ENCODE assay signal across 15 cellular contexts in genomic region chr4:139522457-139522856, GRCh38. TPM values are rescaled to one million over a fixed set of nuclear protein-coding genes. Genes with fewer than 3 reads are reported as not detected.
A peak's percentile ranks its signal among the peaks of the same experiment; 100 is the strongest.
DNase-seq lines count a peak whose midpoint lies in the region; ATAC-seq and TF ChIP-seq lines count a peak whose summit lies in the region.
"Had no signal": no experiment of that assay in that cellular context is flagged by ENCODE, and none has a peak within 500 bp of the region (broad histone marks: within the 10 kb centered on the region; RNA-seq: fewer than 3 reads in every experiment).

No MANE protein-coding gene starts in this region.

- no peaks in the 10 kb centered on the region for H3K79me2 ChIP-seq in smooth muscle cell (ENCODE audit: low read depth)

- H3K4me3 Mint-ChIP-seq in neural crest cell = peak overlapping the region; percentile 10
- H3K4me3 Mint-ChIP-seq: nephron progenitor cell had no signal

- WGBS in smooth muscle cell (ENCODE audit: low lambda C conversion rate) = 89% methylated on average over 4 of the region's 4 CpGs

- H3K36me3 ChIP-seq in smooth muscle cell (ENCODE audit: low read depth) = peaks cover 4% of the 10 kb centered on the region

- no peaks in the 10 kb centered on the region for H3K27me3 ChIP-seq in smooth muscle cell (ENCODE audit: low read depth)
- H3K27me3 ChIP-seq: BLaER1 treated with 17β-estradiol and CSF1 and Interleukin-3, amounts not matched to agents 10 nM and 100 nM had no signal

- H3K4me2 ChIP-seq in smooth muscle cell = no peak overlapping the region
- H3K4me2 ChIP-seq: BLaER1 treated with 17β-estradiol and CSF1 and Interleukin-3, amounts not matched to agents 10 nM and 100 nM had no signal

- no peaks in the 10 kb centered on the region for H3K9me3 Mint-ChIP-seq in neural crest cell
- H3K9me3 Mint-ChIP-seq: nephron progenitor cell had no signal

- H3K27ac Mint-ChIP-seq in neural crest cell (ENCODE audit: unreplicated experiment) = no peak overlapping the region
- H3K27ac Mint-ChIP-seq: nephron progenitor cell had no signal

- no peaks in the 10 kb centered on the region for H3K4me1 ChIP-seq in smooth muscle cell (ENCODE audit: low read depth)
- H3K4me1 ChIP-seq: lower lobe of right lung had no signal

- H3K27ac ChIP-seq in VCaP (peak overlapping the region; percentile 7; the same call in 1 of the 2 replicates), smooth muscle cell (ENCODE audit: low read depth) (no peak overlapping the region)
- H3K27ac ChIP-seq: epithelial cell of prostate, lower lobe of right lung had no signal

- H3K9ac ChIP-seq in smooth muscle cell (ENCODE audit: low read depth) = no peak overlapping the region
- H3K9ac ChIP-seq: BLaER1 treated with 17β-estradiol and CSF1 and Interleukin-3, amounts not matched to agents 10 nM and 100 nM had no signal

- no peak overlapping the region for H2AFZ ChIP-seq in smooth muscle cell (ENCODE audit: low read depth)

- no peaks in the 10 kb centered on the region for H3F3A ChIP-seq in smooth muscle cell (ENCODE audit: low read depth)

- TF ChIP-seq CTCF in VCaP (conservative IDR thresholded peaks at IDR 0.05) = no peak
- no peak for TF ChIP-seq CTCF in neural crest cell (conservative IDR thresholded peaks at IDR 0.05)
- TF ChIP-seq CTCF in smooth muscle cell (IDR thresholded peaks at IDR 0.05; ENCODE audit: borderline replicate concordance, insufficient read depth, poor library complexity, severe bottlenecking) = no peak
- no peak for TF ChIP-seq CTCF in omental fat pad (IDR thresholded peaks at IDR 0.05)

- H3K4me3 ChIP-seq in smooth muscle cell = no peak overlapping the region
- H3K4me3 ChIP-seq: BLaER1 treated with 17β-estradiol and CSF1 and Interleukin-3, amounts not matched to agents 10 nM and 100 nM; lower lobe of right lung had no signal

- H3K36me3 Mint-ChIP-seq in neural crest cell (ENCODE audit: low read depth) = peaks cover 12% of the 10 kb centered on the region

- ATAC-seq in GM18868 (IDR thresholded peaks at IDR 0.05; ENCODE audit: unreplicated experiment) = peak; percentile 23
- peak; percentile 39 for ATAC-seq in HG02885 (IDR thresholded peaks at IDR 0.05; ENCODE audit: poor library complexity, unreplicated experiment)
- ATAC-seq in omental fat pad (ENCODE audit: low FRiP score) = no peak
- ATAC-seq in GM19455 (IDR thresholded peaks at IDR 0.05; ENCODE audit: unreplicated experiment) = no peak
- ATAC-seq: lower lobe of right lung had no signal

- H4K20me1 ChIP-seq in smooth muscle cell (ENCODE audit: low read depth) = no peaks in the 10 kb centered on the region

- peaks cover 42% of the 10 kb centered on the region for H3K4me1 Mint-ChIP-seq in neural crest cell

- H3K9me3 ChIP-seq in smooth muscle cell (replicated peaks; ENCODE audit: low read depth) = no peaks in the 10 kb centered on the region
- H3K9me3 ChIP-seq: BLaER1 treated with 17β-estradiol and CSF1 and Interleukin-3, amounts not matched to agents 10 nM and 100 nM; lower lobe of right lung had no signal

- peak; percentile 14 for DNase-seq in neural crest cell (ENCODE audit: low read depth, low spot score)
- no peak for DNase-seq in smooth muscle cell (lab: John Stamatoyannopoulos, UW; ENCODE audit: unreplicated experiment)
- no peak for DNase-seq in omental fat pad (ENCODE audit: low spot score)
- no peak for DNase-seq in stimulated activated naive CD4-positive, alpha-beta T cell (lab: John Stamatoyannopoulos, UW)
- DNase-seq: activated CD4-positive, alpha-beta T cell treated with anti-CD3 and anti-CD28 coated beads for 1 hour; lower lobe of right lung; NCI-H2081; nephron progenitor cell; SW 1271 had no signal

- no peaks in the 10 kb centered on the region for H3K27me3 Mint-ChIP-seq in neural crest cell (ENCODE audit: low read depth)

RNA-seq across cellular contexts. Expression of gene SETD7, which starts 33.6 kb away (rescaled TPM):
- total RNA-seq in neural crest cell = 11.1 and 11.4 TPM in 2 replicates
- total RNA-seq in smooth muscle cell = 34.2 and 39.3 TPM in 2 replicates
- polyA plus RNA-seq in smooth muscle cell = 8.5 and 10.2 TPM in 2 replicates
- 10 to 100 TPM; 71.7 to 92.7 (median 82.2) TPM for total RNA-seq in omental fat pad

Comparison
In these comparisons a context has a peak if more than half of its experiments do, and no peak if none do; other contexts are left out.
1. ATAC-seq: peak in GM18868 (single experiment) and HG02885 (single experiment); none in omental fat pad (single experiment) and GM19455 (single experiment).